In the genomic region with DNA sequence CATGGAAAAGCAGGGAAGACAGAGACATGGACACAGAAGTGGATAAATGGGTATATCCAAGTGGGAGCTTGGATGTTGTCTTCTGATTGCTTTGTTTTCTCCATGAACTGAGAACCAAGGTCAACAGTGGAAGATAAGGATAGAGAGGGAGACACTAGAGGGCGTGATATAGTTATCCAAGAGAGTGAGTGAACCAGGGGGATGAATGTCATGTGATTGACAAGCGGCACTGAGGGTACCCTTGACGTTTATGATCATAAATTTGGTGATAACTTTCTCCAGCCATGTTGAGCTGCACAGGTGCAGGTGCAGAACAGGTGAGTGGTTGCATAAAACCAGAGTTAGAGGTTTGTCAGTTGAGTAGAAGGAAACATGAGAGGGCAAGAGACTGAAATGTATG, we compare ENCODE assay signal across 12 cellular contexts. TPM values are rescaled to one million over a fixed set of nuclear protein-coding genes. Genes with fewer than 3 reads are reported as not detected.
DNase-seq lines count a peak whose midpoint lies in the region; ATAC-seq and TF ChIP-seq lines count a peak whose summit lies in the region.
"Had no signal": no experiment of that assay in that cellular context is flagged by ENCODE, and none has a peak within 500 bp of the region (broad histone marks: within the 10 kb centered on the region; RNA-seq: fewer than 3 reads in every experiment).

No MANE protein-coding gene starts in this region.

- H3K4me1 ChIP-seq in BE2C (no peaks in the 10 kb centered on the region), trophoblast cell (ENCODE audit: control insufficient read depth in 1 of 2, insufficient read depth in 2 of 2, low read length in 2 of 2) (no peaks in the 10 kb centered on the region)
- H3K4me1 ChIP-seq: parathyroid adenoma had no signal

- H3K27ac ChIP-seq in trophoblast cell (ENCODE audit: low read depth, low read length): no peak overlapping the region
- H3K27ac ChIP-seq: parathyroid adenoma had no signal

- WGBS in trophoblast cell (ENCODE audit: extremely low coverage, insufficient coverage, insufficient read length): no CpG with 5 or more reads among the region's 3 CpGs

- no peak overlapping the region for H3K9ac ChIP-seq in trophoblast cell (ENCODE audit: low read length)
- H3K9ac ChIP-seq: parathyroid adenoma had no signal

- no peak overlapping the region for H3K4ac ChIP-seq in trophoblast cell (ENCODE audit: low read depth, low read length)

- no peak overlapping the region for H3K23ac ChIP-seq in trophoblast cell (ENCODE audit: low read length)

- H3K9me3 ChIP-seq in BE2C: no peaks in the 10 kb centered on the region
- H3K9me3 ChIP-seq in trophoblast cell (ENCODE audit: insufficient read depth, low read depth, low read length): no peaks in the 10 kb centered on the region

- no peak overlapping the region for H3K4me3 ChIP-seq in BE2C (ENCODE audit: low read depth, low read length)
- H3K4me3 ChIP-seq in GM12865 (ENCODE audit: low read depth, low read length): no peak overlapping the region
- no peak overlapping the region for H3K4me3 ChIP-seq in trophoblast cell (ENCODE audit: low read depth, low read length)

- H4K8ac ChIP-seq in trophoblast cell (ENCODE audit: low read depth, low read length): no peak overlapping the region

- no peak overlapping the region for H3K4me2 ChIP-seq in trophoblast cell (ENCODE audit: low read length)

- H3K4me1 Mint-ChIP-seq in T-helper 2 cell treated with Interferon-gamma antibody and Interleukin-4, amounts not matched to agents 5 μg/mL and 100 μg/mL, for 36 hours (ENCODE audit: low read depth): no peaks in the 10 kb centered on the region

- H2BK5ac ChIP-seq in trophoblast cell (ENCODE audit: low read depth, low read length, poor library complexity): no peak overlapping the region

- H2AFZ ChIP-seq in trophoblast cell (ENCODE audit: insufficient read depth, low read length, poor library complexity): no peak overlapping the region
- H2AFZ ChIP-seq: parathyroid adenoma had no signal

- H2AK5ac ChIP-seq in trophoblast cell (ENCODE audit: low read length): no peak overlapping the region

- DNase-seq in BE2C (no peak), GM12865 (ENCODE audit: low read depth) (no peak), NCI-H82 treated with DMSO at 0.1 percent for 48 hours (lab: John Stamatoyannopoulos, UW; ENCODE audit: unreplicated experiment) (peak; percentile 4), fibroblast of peridontal ligament (ENCODE audit: extremely low read depth) (peak; percentile 6), trophoblast cell (no peak)
- no peak for DNase-seq in T-helper 2 cell treated with Interferon-gamma antibody and Interleukin-4, amounts not matched to agents 5 μg/mL and 100 μg/mL, for 36 hours (ENCODE audit: low spot score)
- DNase-seq: activated CD4-positive, CD25-positive, alpha-beta regulatory T cell; aorta; NCI-H187 treated with DMSO at 0.1 percent for 48 hours had no signal

- H3K27me3 Mint-ChIP-seq in T-helper 2 cell treated with Interferon-gamma antibody and Interleukin-4, amounts not matched to agents 5 μg/mL and 100 μg/mL, for 36 hours (ENCODE audit: low read depth): peaks cover 5% of the 10 kb centered on the region

- H2BK120ac ChIP-seq in trophoblast cell (ENCODE audit: insufficient read depth, low read length, poor library complexity): no peak overlapping the region

- no peaks in the 10 kb centered on the region for H3K9me3 Mint-ChIP-seq in T-helper 2 cell treated with Interferon-gamma antibody and Interleukin-4, amounts not matched to agents 5 μg/mL and 100 μg/mL, for 36 hours

- no peak for ATAC-seq in GM19328 (IDR thresholded peaks at IDR 0.05; ENCODE audit: unreplicated experiment)
- ATAC-seq in HG03442 (IDR thresholded peaks at IDR 0.05; ENCODE audit: unreplicated experiment): no peak

- no peak overlapping the region for H3K14ac ChIP-seq in trophoblast cell (ENCODE audit: low read length)

- no peaks in the 10 kb centered on the region for H3K79me2 ChIP-seq in trophoblast cell (ENCODE audit: control insufficient read depth, insufficient read depth, low read length, poor library complexity)
- H3K79me2 ChIP-seq: parathyroid adenoma had no signal

- H4K12ac ChIP-seq in trophoblast cell (ENCODE audit: low read depth, low read length): no peak overlapping the region

- TF ChIP-seq CTCF in BE2C (IDR thresholded peaks at IDR 0.05; ENCODE audit: low read depth, low read length) (peak; percentile 51), GM12865 (IDR thresholded peaks at IDR 0.05; ENCODE audit: insufficient read depth, low read depth, low read length, missing control alignments) (peak; percentile 36)

- H2BK12ac ChIP-seq in trophoblast cell (ENCODE audit: low read length): no peak overlapping the region

- H4K91ac ChIP-seq in trophoblast cell (ENCODE audit: low read depth, low read length): no peak overlapping the region

- no peaks in the 10 kb centered on the region for H3K36me3 Mint-ChIP-seq in T-helper 2 cell treated with Interferon-gamma antibody and Interleukin-4, amounts not matched to agents 5 μg/mL and 100 μg/mL, for 36 hours (ENCODE audit: low read depth)

- no peaks in the 10 kb centered on the region for H3K79me1 ChIP-seq in trophoblast cell (ENCODE audit: low read length)

- H3K36me3 ChIP-seq in BE2C (no peaks in the 10 kb centered on the region), trophoblast cell (ENCODE audit: control insufficient read depth in 1 of 2, insufficient read depth in 2 of 2, low read length in 2 of 2) (no peaks in the 10 kb centered on the region)

- H3K27ac Mint-ChIP-seq in T-helper 2 cell treated with Interferon-gamma antibody and Interleukin-4, amounts not matched to agents 5 μg/mL and 100 μg/mL, for 36 hours: no peak overlapping the region

- H3K27me3 ChIP-seq in BE2C: no peaks in the 10 kb centered on the region
- H3K27me3 ChIP-seq in trophoblast cell (ENCODE audit: insufficient read depth, low read length): no peaks in the 10 kb centered on the region

- H3K18ac ChIP-seq in trophoblast cell (ENCODE audit: low read length): no peak overlapping the region

- no peak overlapping the region for H3K4me3 Mint-ChIP-seq in T-helper 2 cell treated with Interferon-gamma antibody and Interleukin-4, amounts not matched to agents 5 μg/mL and 100 μg/mL, for 36 hours

RNA-seq across cellular contexts. Expression of a gene that starts 20.7 kb away (rescaled TPM):
- 1.7 TPM for polyA plus RNA-seq in BE2C (2012; ENCODE audit: insufficient read depth, insufficient read length, low read depth)
- polyA plus RNA-seq in trophoblast cell (2013): 8.1 TPM in 2 replicates

RNA-seq across cellular contexts. Expression of a gene that starts 49.3 kb away (rescaled TPM):
- polyA plus RNA-seq in BE2C (2012; ENCODE audit: insufficient read depth, insufficient read length, low read depth): 151 TPM
- polyA plus RNA-seq in trophoblast cell (2013): 41.4 and 42.6 TPM in 2 replicates

Comparison
In these comparisons a context has a peak if more than half of its experiments do, and no peak if none do; other contexts are left out.
1. DNase-seq: peak in NCI-H82 treated with DMSO at 0.1 percent for 48 hours (single experiment) and fibroblast of peridontal ligament (single experiment); none in BE2C (single experiment), GM12865 (single experiment), trophoblast cell (0 of 2) and T-helper 2 cell treated with Interferon-gamma antibody and Interleukin-4, amounts not matched to agents 5 μg/mL and 100 μg/mL, for 36 hours (single experiment).